Comparison of ENCODE assay signal across 8 cellular contexts in genomic region chr2:225400060-225400511, GRCh38. TPM values are rescaled to one million over a fixed set of nuclear protein-coding genes. Genes with fewer than 3 reads are reported as not detected.
DNase-seq lines count a peak whose midpoint lies in the region; ATAC-seq and TF ChIP-seq lines count a peak whose summit lies in the region.

No MANE protein-coding gene starts in this region.

- peaks cover 13% of the 10 kb centered on the region for H3K27me3 Mint-ChIP-seq in activated CD8-positive, alpha-beta T cell treated with anti-CD3 and anti-CD28 coated beads for 36 hours

- no peaks in the 10 kb centered on the region for H3K36me3 ChIP-seq in iPS-20b (ENCODE audit: insufficient read depth, low read depth, low read length)

- no peaks in the 10 kb centered on the region for H3K4me1 ChIP-seq in iPS-20b (ENCODE audit: insufficient read depth, low read length)

- H3K9me3 Mint-ChIP-seq in activated CD8-positive, alpha-beta T cell treated with anti-CD3 and anti-CD28 coated beads for 36 hours = no peaks in the 10 kb centered on the region

- H3K4me3 Mint-ChIP-seq in activated CD8-positive, alpha-beta T cell treated with anti-CD3 and anti-CD28 coated beads for 36 hours = no peak overlapping the region

- CTCF ChIA-PET in activated CD8-positive, alpha-beta T cell treated with anti-CD3 and anti-CD28 coated beads for 36 hours (lab: Charles Lee) = no interaction called here

- H3K4me1 Mint-ChIP-seq in activated CD8-positive, alpha-beta T cell treated with anti-CD3 and anti-CD28 coated beads for 36 hours (ENCODE audit: low read depth) = no peaks in the 10 kb centered on the region

- no peak for ATAC-seq in activated CD8-positive, alpha-beta T cell treated with anti-CD3 and anti-CD28 coated beads for 36 hours
- ATAC-seq in esophagus mucosa = no peak
- ATAC-seq in GM21576 (IDR thresholded peaks at IDR 0.05; ENCODE audit: unreplicated experiment) = no peak

- intact Hi-C loops in activated CD8-positive, alpha-beta T cell treated with anti-CD3 and anti-CD28 coated beads for 36 hours (cut with micrococcal nuclease) = no loop called here

- no peak overlapping the region for H3K27ac ChIP-seq in iPS-20b (ENCODE audit: low read length)

- H3K27me3 ChIP-seq in iPS-20b (ENCODE audit: insufficient read depth, low read length) = no peaks in the 10 kb centered on the region

- no peaks in the 10 kb centered on the region for H3K36me3 Mint-ChIP-seq in activated CD8-positive, alpha-beta T cell treated with anti-CD3 and anti-CD28 coated beads for 36 hours (ENCODE audit: low read depth)

- TF ChIP-seq CTCF in GM20000 (IDR thresholded peaks at IDR 0.05; ENCODE audit: extremely low read depth, missing control alignments) = no peak
- TF ChIP-seq CTCF in activated CD8-positive, alpha-beta T cell treated with anti-CD3 and anti-CD28 coated beads for 36 hours (IDR thresholded peaks at IDR 0.05) = no peak

- no peak overlapping the region for H3K9ac ChIP-seq in iPS-20b (ENCODE audit: low read depth, low read length)

- no peak overlapping the region for H3K27ac Mint-ChIP-seq in activated CD8-positive, alpha-beta T cell treated with anti-CD3 and anti-CD28 coated beads for 36 hours

- H3K4me3 ChIP-seq in iPS-20b (ENCODE audit: low read length) = peak overlapping the region; percentile 37; the same call in 1 of the 2 replicates

- DNase-seq in GM20000 (ENCODE audit: low spot score) (peak; percentile 3), NCI-H1436 treated with DMSO at 0.1 percent for 48 hours (lab: John Stamatoyannopoulos, UW) (peak; percentile 34), activated gamma-delta T cell treated with Interleukin-2 at 50 U/mL for 16 hours (no peak), SKM-1 (lab: John Stamatoyannopoulos, UW; ENCODE audit: unreplicated experiment) (no peak)
- peak; percentile 15 for DNase-seq in activated CD8-positive, alpha-beta T cell treated with anti-CD3 and anti-CD28 coated beads for 36 hours

- H3K9me3 ChIP-seq in iPS-20b (ENCODE audit: insufficient read depth, low read depth, low read length) = no peaks in the 10 kb centered on the region

- POLR2A ChIA-PET in activated CD8-positive, alpha-beta T cell treated with anti-CD3 and anti-CD28 coated beads for 36 hours (lab: Charles Lee) = no interaction called here

RNA-seq across cellular contexts. Expression of gene NYAP2, which starts 0.6 kb away (rescaled TPM):
- total RNA-seq in activated CD8-positive, alpha-beta T cell treated with anti-CD3 and anti-CD28 coated beads for 36 hours = not detected
- total RNA-seq in esophagus mucosa = 0.32 TPM

Comparison
In these comparisons a context has a peak if more than half of its experiments do, and no peak if none do; other contexts are left out.
1. DNase-seq: peak in GM20000 (single experiment), NCI-H1436 treated with DMSO at 0.1 percent for 48 hours (single experiment) and activated CD8-positive, alpha-beta T cell treated with anti-CD3 and anti-CD28 coated beads for 36 hours (single experiment); none in activated gamma-delta T cell treated with Interleukin-2 at 50 U/mL for 16 hours (single experiment) and SKM-1 (single experiment).